ENCODE assay signal across 19 cellular contexts in genomic region chr1:17052038-17052437, GRCh38. TPM values are rescaled to one million over a fixed set of nuclear protein-coding genes. Genes with fewer than 3 reads are reported as not detected.
DNase-seq lines count a peak whose midpoint lies in the region; ATAC-seq and TF ChIP-seq lines count a peak whose summit lies in the region.
"Had no signal": no experiment of that assay in that cellular context is flagged by ENCODE, and none has a peak within 500 bp of the region (broad histone marks: within the 10 kb centered on the region; RNA-seq: fewer than 3 reads in every experiment).

No MANE protein-coding gene starts in this region.

- H3K4me3 ChIP-seq in CD8-positive, alpha-beta memory T cell (ENCODE audit: low read length): no peak overlapping the region
- H3K4me3 ChIP-seq in right lobe of liver (peak overlapping the region in 2 of 3 donors; percentile 86 to 93), lower leg skin (ENCODE audit: low read depth, poor library complexity, severe bottlenecking) (no peak overlapping the region)
- H3K4me3 ChIP-seq: lung, ovary had no signal

- H3K9me3 ChIP-seq in CD8-positive, alpha-beta memory T cell (ENCODE audit: low read length): no peaks in the 10 kb centered on the region
- H3K9me3 ChIP-seq in right lobe of liver: no peaks in the 10 kb centered on the region
- H3K9me3 ChIP-seq: ovary had no signal

- H3K4me3 Mint-ChIP-seq in CD8-positive, alpha-beta memory T cell: peak overlapping the region in 5 of 7 donors; percentile 72 to 100 (median 97)
- H3K4me3 Mint-ChIP-seq in WTC11: peak overlapping the region; percentile 99

- H3K9me3 Mint-ChIP-seq in CD8-positive, alpha-beta memory T cell: no peaks in the 10 kb centered on the region
- H3K9me3 Mint-ChIP-seq in WTC11: no peaks in the 10 kb centered on the region
- H3K9me3 Mint-ChIP-seq: central memory CD8-positive, alpha-beta T cell; stimulated activated memory B cell treated with anti-CD40 and anti-IgM and Interleukin-4, amounts not matched to agents 10 μg/mL and 1 μg/mL and 100 μg/mL, for 72 hours had no signal

- intact Hi-C loops in right lobe of liver (cut with DNase I): no loop called here
- intact Hi-C loops in lower leg skin (cut with DNase I; ENCODE audit: low total_unique reads): no loop called here

- H3K36me3 Mint-ChIP-seq in CD8-positive, alpha-beta memory T cell: peaks cover 0 to 38% (median 0%) of the 10 kb centered on the region in 3 donors
- H3K36me3 Mint-ChIP-seq in WTC11: peaks cover 7% of the 10 kb centered on the region

- no peaks in the 10 kb centered on the region for H3K27me3 ChIP-seq in CD8-positive, alpha-beta memory T cell (ENCODE audit: insufficient read depth, low read length, poor library complexity, severe bottlenecking)
- no peaks in the 10 kb centered on the region for H3K27me3 ChIP-seq in right lobe of liver
- H3K27me3 ChIP-seq: ovary had no signal

- H3K4me1 Mint-ChIP-seq in CD8-positive, alpha-beta memory T cell: peaks cover 29 to 49% (median 34%) of the 10 kb centered on the region in 3 donors
- H3K4me1 Mint-ChIP-seq in WTC11: peaks cover 8% of the 10 kb centered on the region

- CTCF ChIA-PET in CD8-positive, alpha-beta memory T cell (lab: Charles Lee): no interaction called here
- CTCF ChIA-PET in WTC11 (lab: Charles Lee): interaction anchor here (0.7 to 1.0 kb wide), 2 partner anchors 92 to 655 kb away, joined by 3 read pairs; no protein-coding TSS in a partner anchor
- CTCF ChIA-PET in HEK293T (lab: Yijun Ruan, JAX): interaction anchor here (1.8 kb wide), 1 partner anchor 92 kb away, joined by 6 read pairs; no protein-coding TSS in a partner anchor

- TF ChIP-seq CTCF in 22Rv1 (IDR thresholded peaks at IDR 0.05) (no peak), WTC11 (IDR thresholded peaks at IDR 0.05) (no peak), right lobe of liver (IDR thresholded peaks at IDR 0.05) (no peak), lower leg skin (IDR thresholded peaks at IDR 0.05) (no peak)

- peaks cover 0 to 2% of the 10 kb centered on the region in 2 donors for H3K27me3 Mint-ChIP-seq in CD8-positive, alpha-beta memory T cell
- no peaks in the 10 kb centered on the region for H3K27me3 Mint-ChIP-seq in WTC11 (ENCODE audit: low read depth)
- H3K27me3 Mint-ChIP-seq: central memory CD8-positive, alpha-beta T cell; stimulated activated memory B cell treated with anti-CD40 and anti-IgM and Interleukin-4, amounts not matched to agents 10 μg/mL and 1 μg/mL and 100 μg/mL, for 72 hours had no signal

- peak overlapping the region in 5 of 8 donors; percentile 54 to 99 (median 73) for H3K27ac Mint-ChIP-seq in CD8-positive, alpha-beta memory T cell
- H3K27ac Mint-ChIP-seq in WTC11: no peak overlapping the region
- H3K27ac Mint-ChIP-seq: stimulated activated memory B cell treated with anti-CD40 and anti-IgM and Interleukin-4, amounts not matched to agents 10 μg/mL and 1 μg/mL and 100 μg/mL, for 72 hours had no signal

- TF ChIP-seq POLR2A in right lobe of liver (IDR thresholded peaks at IDR 0.05) (no peak), GM18505 (IDR thresholded peaks at IDR 0.05; ENCODE audit: borderline replicate concordance, extremely low read depth, insufficient read depth, insufficient read length) (no peak), lower leg skin (IDR thresholded peaks at IDR 0.05) (no peak)

- no peaks in the 10 kb centered on the region for H3K36me3 ChIP-seq in CD8-positive, alpha-beta memory T cell (ENCODE audit: insufficient read depth, low read length)
- peaks cover 0 to 19% (median 3%) of the 10 kb centered on the region in 4 donors for H3K36me3 ChIP-seq in right lobe of liver
- H3K36me3 ChIP-seq: ovary had no signal

- peaks cover 14% of the 10 kb centered on the region for H3K4me1 ChIP-seq in CD8-positive, alpha-beta memory T cell (ENCODE audit: insufficient read depth, low read length)
- peaks cover 0 to 35% (median 9%) of the 10 kb centered on the region in 4 donors for H3K4me1 ChIP-seq in right lobe of liver

- no peak for DNase-seq in CD8-positive, alpha-beta memory T cell
- DNase-seq in WTC11 (ENCODE audit: low spot score) (no peak), right lobe of liver (no peak), HEK293T (ENCODE audit: extremely low spot score) (no peak), lower leg skin (ENCODE audit: low spot score in 2 of 2) (no peak)
- DNase-seq: activated effector memory CD4-positive, alpha-beta T cell treated with anti-CD3 and anti-CD28 coated beads, Interleukin-2, amount 50 U/mL, for 16 hours; C1 segment of cervical spinal cord; NCI-H1436 treated with DMSO at 0.1 percent for 48 hours; NCI-H524 treated with DMSO at 0.1 percent for 48 hours; ovary; Right ventricle myocardium superior; stimulated activated CD4-positive, alpha-beta T cell treated with anti-CD3 and anti-CD28 coated beads, Interleukin-2, amount 100 ng/mL, for 24 hours had no signal

- no CpG with 5 or more reads among the region's 1 CpG for WGBS in right lobe of liver (ENCODE audit: insufficient coverage, low coverage, low lambda C conversion rate, missing lambda C conversion rate)
- 67 to 74% methylated on average over 1 of the region's 1 CpG for whole genome bisulfite sequencing in lower leg skin, 2 donors

- ATAC-seq in WTC11 (no peak), right lobe of liver (peak in 1 of 4 donors; percentile 2), GM18505 (IDR thresholded peaks at IDR 0.05; ENCODE audit: unreplicated experiment) (no peak), GM21367 (IDR thresholded peaks at IDR 0.05; ENCODE audit: unreplicated experiment) (no peak)
- ATAC-seq: stimulated activated memory B cell treated with anti-CD40 and anti-IgM and Interleukin-4, amounts not matched to agents 10 μg/mL and 1 μg/mL and 100 μg/mL, for 72 hours had no signal

- H3K27ac ChIP-seq in 22Rv1 (peak overlapping the region; percentile 65; the same call in 1 of the 2 replicates), right lobe of liver (peak overlapping the region in 2 of 3 donors; percentile 94 to 97)
- no peak overlapping the region for H3K27ac ChIP-seq in CD8-positive, alpha-beta memory T cell (ENCODE audit: low read depth, low read length)
- H3K27ac ChIP-seq: epithelial cell of prostate, ovary had no signal

- POLR2A ChIA-PET in CD8-positive, alpha-beta memory T cell (lab: Charles Lee): no interaction called here
- POLR2A ChIA-PET in WTC11 (lab: Charles Lee) (no interaction called here), HEK293T (lab: Yijun Ruan, JAX) (interaction anchor here (0.7 to 1.3 kb wide), 2 partner anchors 80 to 92 kb away, joined by 3 read pairs; no protein-coding TSS in a partner anchor)

TF ChIP-seq in WTC11, 78 proteins besides CTCF, POLR2A, EP300 and RAD21 (continues in another document):
- TF ChIP-seq ZBTB43 (CRISPR knock-in tag; IDR thresholded peaks at IDR 0.05): no peak

TF ChIP-seq in HEK293T, 16 proteins besides CTCF, POLR2A, EP300 and RAD21:
- no peak for TF ChIP-seq NFRKB (IDR thresholded peaks at IDR 0.05)
- no peak for TF ChIP-seq CTBP1 (IDR thresholded peaks at IDR 0.05; ENCODE audit: borderline replicate concordance)
- no peak for TF ChIP-seq FOXM1 (IDR thresholded peaks at IDR 0.05; ENCODE audit: borderline replicate concordance)
- no peak for TF ChIP-seq LEF1 (IDR thresholded peaks at IDR 0.05; ENCODE audit: borderline replicate concordance)
- no peak for TF ChIP-seq ARNT (IDR thresholded peaks at IDR 0.05)
- no peak for TF ChIP-seq ZNF384 (IDR thresholded peaks at IDR 0.05)
- no peak for TF ChIP-seq SP1 (IDR thresholded peaks at IDR 0.05)
- no peak for TF ChIP-seq L3MBTL2 (conservative IDR thresholded peaks at IDR 0.05)
- no peak for TF ChIP-seq ELF4 (IDR thresholded peaks at IDR 0.05)
- TF ChIP-seq SUZ12 (IDR thresholded peaks at IDR 0.05): no peak
- no peak for TF ChIP-seq HDGF (IDR thresholded peaks at IDR 0.05; ENCODE audit: borderline replicate concordance)
- TF ChIP-seq FOXK2 (IDR thresholded peaks at IDR 0.05): no peak
- TF ChIP-seq PKNOX1 (IDR thresholded peaks at IDR 0.05): no peak
TF ChIP-seq in HEK293T: peak in this region for 0.

RNA-seq across cellular contexts. Expression of gene SDHB, which starts 1.8 kb away (rescaled TPM):
- 100 to 1,000 TPM; 147 to 150 TPM for total RNA-seq in CD8-positive, alpha-beta memory T cell
- polyA plus RNA-seq in CD8-positive, alpha-beta memory T cell: 156 TPM
- total RNA-seq in WTC11 (2021): 81.5 to 90.1 TPM (median 89.5 TPM) in 3 replicates
- total RNA-seq in right lobe of liver: 100 to 1,000 TPM; 139 to 244 (median 178) TPM
- total RNA-seq in lower leg skin: 100 to 1,000 TPM in 1 of 4 donors, 10 to 100 TPM in 3; 77.6 to 154 (median 86.2) TPM

RNA-seq across cellular contexts. Expression of gene ATP13A2, which starts 40.3 kb away (rescaled TPM):
- 10 to 100 TPM; 43.8 to 44.0 TPM for total RNA-seq in CD8-positive, alpha-beta memory T cell
- polyA plus RNA-seq in CD8-positive, alpha-beta memory T cell: 61.3 TPM
- total RNA-seq in WTC11 (2021) (84.8 to 95.9 TPM (median 93.1 TPM) in 3 replicates), right lobe of liver (10 to 100 TPM in 3 of 6 experiments, 1 to 10 TPM in 3; 5.0 to 12.5 (median 9.2) TPM), lower leg skin (10 to 100 TPM; 22.1 to 50.2 (median 38.8) TPM)

Comparison
In these comparisons a context has a peak if more than half of its experiments do, and no peak if none do; other contexts are left out.
1. H3K4me3 ChIP-seq: peak in right lobe of liver (2 of 3); none in CD8-positive, alpha-beta memory T cell (single experiment) and lower leg skin (single experiment).